ENCODE assay signal across 8 cellular contexts in genomic region chr2:26033769-26034596, GRCh38. TPM values are rescaled to one million over a fixed set of nuclear protein-coding genes. Genes with fewer than 3 reads are reported as not detected.
DNase-seq lines count a peak whose midpoint lies in the region; ATAC-seq and TF ChIP-seq lines count a peak whose summit lies in the region.

Gene RAB10 (plus strand): TSS chr2:26034084. CDS start chr2:26034609, 525 bp downstream.

- ATAC-seq in GM21529 (IDR thresholded peaks at IDR 0.05; ENCODE audit: unreplicated experiment) = peak; percentile 85

- DNase-seq in DMS 273 treated with DMSO at 0.1 percent for 48 hours (lab: John Stamatoyannopoulos, UW) (peak; percentile 95), OCI-M2 (lab: John Stamatoyannopoulos, UW; ENCODE audit: unreplicated experiment) (peak; percentile 56), activated T-cell treated with anti-CD3 and anti-CD28 coated beads for 4 hours (peak; percentile 98), epithelial cell of esophagus (ENCODE audit: low read depth) (peak; percentile 99), mucosa of gallbladder (ENCODE audit: low spot score) (peak; percentile 100)
- peak; percentile 97 to 99 for DNase-seq in stimulated activated CD8-positive, alpha-beta memory T cell treated with anti-CD3 and anti-CD28 coated beads, Interleukin-4, amount 100 ng/mL, for 4 hours (ENCODE audit: low read depth in 2 of 2, low spot score in 1 of 2)

- H3K36me3 Mint-ChIP-seq in IgD-negative memory B cell = peaks cover 4% of the 10 kb centered on the region

- H3K4me3 ChIP-seq in epithelial cell of esophagus (ENCODE audit: low read length) = peak within 1 kb of the TSS; percentile 71

- H3K9me3 Mint-ChIP-seq in IgD-negative memory B cell = no peaks in the 10 kb centered on the region

- H3K4me3 Mint-ChIP-seq in IgD-negative memory B cell = peak within 1 kb of the TSS; percentile 83 to 99 (median 96)

- no peaks in the 10 kb centered on the region for H3K27me3 Mint-ChIP-seq in IgD-negative memory B cell

- TF ChIP-seq CTCF in epithelial cell of esophagus (IDR thresholded peaks at IDR 0.05; ENCODE audit: insufficient read depth, low read depth, low read length, missing control alignments) = no peak

- peaks cover 5 to 28% (median 25%) of the 10 kb centered on the region in 3 donors for H3K4me1 Mint-ChIP-seq in IgD-negative memory B cell

- peak within 1 kb of the TSS; percentile 79 to 97 (median 82) for H3K27ac Mint-ChIP-seq in IgD-negative memory B cell

RNA-seq across cellular contexts. Expression of gene RAB10, which starts in this region (rescaled TPM):
- polyA plus RNA-seq in IgD-negative memory B cell = 86.1 TPM
- total RNA-seq in mucosa of gallbladder = 173 TPM

Comparison
In these comparisons a context has a peak if more than half of its experiments do, and no peak if none do; other contexts are left out.
1. Peak in every context shown above with its lines: DNase-seq, ATAC-seq and H3K4me3 ChIP-seq.